In genomic region chrX:65196758-65197371, GRCh38 we compare ENCODE assay signal across 12 cellular contexts.
DNase-seq lines count a peak whose midpoint lies in the region; ATAC-seq, FAIRE-seq and TF ChIP-seq lines count a peak whose summit lies in the region.
"Had no signal": no experiment of that assay in that cellular context is flagged by ENCODE, and none has a peak within 500 bp of the region (broad histone marks: within the 10 kb centered on the region; RNA-seq: fewer than 3 reads in every experiment).

No MANE protein-coding gene starts in this region.

- in situ Hi-C loops in HepG2 (cut with HindIII; ENCODE audit: extremely low pct_ligation_motif_present, low pct_unique_long_range_greater_than_20kb): no loop called here

- 0% methylated on average over 12 of the region's 15 CpGs for WGBS in HepG2 (ENCODE audit: low lambda C conversion rate)
- WGBS in aorta, 2 donors: 6 to 12% methylated on average over 15 of the region's 15 CpGs

- H3K36me3 Mint-ChIP-seq in immature natural killer cell: no peaks in the 10 kb centered on the region

- H3K27me3 ChIP-seq in WERI-Rb-1 (ENCODE audit: insufficient read depth, low read depth, severe bottlenecking): peaks cover 37% of the 10 kb centered on the region
- no peaks in the 10 kb centered on the region for H3K27me3 ChIP-seq in HepG2 (ENCODE audit: control insufficient read depth in 1 of 2, insufficient read depth in 2 of 2, low read length in 2 of 2)
- no peaks in the 10 kb centered on the region for H3K27me3 ChIP-seq in aorta (ENCODE audit: control insufficient read depth in 1 of 2, insufficient read depth in 2 of 2, low read length in 1 of 2)

- peak overlapping the region; percentile 90 for H3K4me2 ChIP-seq in HepG2 (ENCODE audit: low read depth, low read length)

- peaks cover 15 to 51% (median 18%) of the 10 kb centered on the region in 6 donors for H3K9me3 Mint-ChIP-seq in immature natural killer cell

- CTCF ChIA-PET in HepG2 (lab: Yijun Ruan, JAX; ENCODE audit: low intra/inter-chr PET ratio, low total read pairs): no interaction called here

- TF ChIP-seq POLR2A in HepG2 (IDR thresholded peaks at IDR 0.05; ENCODE audit: insufficient read depth in 1 of 2, low read depth in 2 of 2, low read length in 2 of 2): peak in 1 of 2 experiments; percentile 29; a peak in 1 of 4 replicates

- H3K4me1 Mint-ChIP-seq in immature natural killer cell: no peaks in the 10 kb centered on the region

- peak; percentile 93 for FAIRE-seq in HepG2 (lab: Jason Lieb, UNC)
- FAIRE-seq: TTC549 had no signal

- TF ChIP-seq CTCF in 22Rv1 (IDR thresholded peaks at IDR 0.05) (peak; percentile 54), GM12865 (IDR thresholded peaks at IDR 0.05; ENCODE audit: insufficient read depth, low read depth, low read length, missing control alignments) (no peak), WERI-Rb-1 (IDR thresholded peaks at IDR 0.05; ENCODE audit: low read depth, low read length) (0 out of 2 replicates have a peak, but pooled peaks have one; percentile 3), HepG2 (CRISPR knock-in tag; IDR thresholded peaks at IDR 0.05) (peak; percentile 76)

- H4K20me1 ChIP-seq in HepG2 (ENCODE audit: insufficient read depth, low read length): no peaks in the 10 kb centered on the region

- no peak overlapping the region for H3K27ac Mint-ChIP-seq in immature natural killer cell

- BruUV-seq in HepG2 (replicated peaks; lab: Mats Ljungman, UMichigan): no TSS peak

- TF ChIP-seq RAD21 in HepG2 (CRISPR knock-in tag; IDR thresholded peaks at IDR 0.05): peak; percentile 81

- H2AFZ ChIP-seq in HepG2 (ENCODE audit: low read length): peak overlapping the region; percentile 95

- no peaks in the 10 kb centered on the region for H3K36me3 ChIP-seq in WERI-Rb-1
- H3K36me3 ChIP-seq in HepG2 (replicated peaks in 1 of 2; ENCODE audit: control insufficient read depth in 1 of 2, insufficient read depth in 2 of 2, low read length in 2 of 2): no peaks in the 10 kb centered on the region
- H3K36me3 ChIP-seq in aorta (ENCODE audit: control insufficient read depth in 1 of 2, insufficient read depth in 2 of 2, low read length in 1 of 2): no peaks in the 10 kb centered on the region
- H3K36me3 ChIP-seq: left ventricle myocardium inferior had no signal

- intact Hi-C loops in HepG2 (cut with micrococcal nuclease; ENCODE audit: unreplicated experiment) (loop anchor here (1.0 kb wide), 3 partner anchors 44 to 303 kb away; no protein-coding TSS in a partner anchor), aorta (cut with DNase I) (no loop called here)

- POLR2A ChIA-PET in HepG2 (lab: Yijun Ruan, JAX): interaction anchor here (1.6 to 3.1 kb wide), 5 partner anchors 12 to 162 kb away, joined by 3 to 17 read pairs (median 7); partner anchors contain the start of gene ZC3H12B

- no peak overlapping the region for H3K4me3 Mint-ChIP-seq in immature natural killer cell

- DNase-seq in GM12865 (ENCODE audit: low read depth) (peak; percentile 0), WERI-Rb-1 (no peak), HepG2 (ENCODE audit: low spot score) (peak; percentile 79), aorta (no peak), immature natural killer cell (no peak), KG1 (lab: John Stamatoyannopoulos, UW) (no peak)
- DNase-seq: cerebellar nuclear complex, left ventricle myocardium inferior, NCI-H1092 had no signal

- H3K4me3 ChIP-seq in GM12865 (ENCODE audit: low read depth, low read length) (no peak overlapping the region), WERI-Rb-1 (ENCODE audit: low read depth, low read length) (no peak overlapping the region), HepG2 (replicated peaks in 1 of 3; ENCODE audit: insufficient read depth in 1 of 3, low read depth in 2 of 3, low read length in 3 of 3) (peak overlapping the region; percentile 43 to 68 (median 63)), aorta (ENCODE audit: low read length in 2 of 2) (no peak overlapping the region)
- H3K4me3 ChIP-seq: left ventricle myocardium inferior had no signal

- no peaks in the 10 kb centered on the region for H3K9me3 ChIP-seq in WERI-Rb-1 (ENCODE audit: severe bottlenecking)
- H3K9me3 ChIP-seq in HepG2 (ENCODE audit: low read length): no peaks in the 10 kb centered on the region
- H3K9me3 ChIP-seq in aorta (ENCODE audit: control insufficient read depth, low read length): peaks cover 1% of the 10 kb centered on the region
- H3K9me3 ChIP-seq: left ventricle myocardium inferior had no signal

- ATAC-seq in HepG2: peak; percentile 98
- ATAC-seq in aorta (ENCODE audit: low FRiP score): no peak
- ATAC-seq in HG02840 (IDR thresholded peaks at IDR 0.05; ENCODE audit: low FRiP score, unreplicated experiment): no peak

- peak in 1 of 2 experiments; percentile 22; a peak in 1 of 4 replicates for TF ChIP-seq EP300 in HepG2 (IDR thresholded peaks at IDR 0.05; ENCODE audit: low read depth in 2 of 2, low read length in 2 of 2)
- no peak for TF ChIP-seq EP300 in HepG2 (CRISPR knock-in tag; IDR thresholded peaks at IDR 0.05; ENCODE audit: borderline replicate concordance)

- H3K9ac ChIP-seq in HepG2 (ENCODE audit: insufficient read depth, low read depth, low read length): peak overlapping the region; percentile 66

- H3K4me1 ChIP-seq in HepG2 (ENCODE audit: insufficient read depth, low read length) (peaks cover 18% of the 10 kb centered on the region), aorta (ENCODE audit: control insufficient read depth in 1 of 2, insufficient read depth in 2 of 2, low read length in 2 of 2) (no peaks in the 10 kb centered on the region)
- H3K4me1 ChIP-seq: left ventricle myocardium inferior had no signal

- no peaks in the 10 kb centered on the region for H3K79me2 ChIP-seq in HepG2 (ENCODE audit: insufficient read depth, low read length)

- H3K27ac ChIP-seq in 22Rv1: no peak overlapping the region
- H3K27ac ChIP-seq in WERI-Rb-1: no peak overlapping the region
- H3K27ac ChIP-seq in HepG2 (ENCODE audit: extremely low read length, insufficient read depth, low read length): peak overlapping the region; percentile 86
- H3K27ac ChIP-seq in aorta (ENCODE audit: low read depth in 1 of 2, low read length in 2 of 2): no peak overlapping the region
- H3K27ac ChIP-seq: left ventricle myocardium inferior had no signal

- H3K27me3 Mint-ChIP-seq in immature natural killer cell (ENCODE audit: low read depth in 3 of 3): peaks cover 0 to 9% (median 2%) of the 10 kb centered on the region in 3 donors

TF ChIP-seq in HepG2, 621 proteins besides CTCF, POLR2A, EP300 and RAD21 (continues in another document):
- no peak for TF ChIP-seq KAT7 (CRISPR knock-in tag; IDR thresholded peaks at IDR 0.05; ENCODE audit: borderline replicate concordance)
- TF ChIP-seq STAG1 (CRISPR knock-in tag; IDR thresholded peaks at IDR 0.05): peak; percentile 63
- peak; percentile 68; the same call in 1 of the 2 replicates for TF ChIP-seq CBX5 (CRISPR knock-in tag; IDR thresholded peaks at IDR 0.05; ENCODE audit: borderline replicate concordance)
- no peak for TF ChIP-seq SNRNP70 (IDR thresholded peaks at IDR 0.05; ENCODE audit: low read depth, low read length)
- TF ChIP-seq, protein P1, sequence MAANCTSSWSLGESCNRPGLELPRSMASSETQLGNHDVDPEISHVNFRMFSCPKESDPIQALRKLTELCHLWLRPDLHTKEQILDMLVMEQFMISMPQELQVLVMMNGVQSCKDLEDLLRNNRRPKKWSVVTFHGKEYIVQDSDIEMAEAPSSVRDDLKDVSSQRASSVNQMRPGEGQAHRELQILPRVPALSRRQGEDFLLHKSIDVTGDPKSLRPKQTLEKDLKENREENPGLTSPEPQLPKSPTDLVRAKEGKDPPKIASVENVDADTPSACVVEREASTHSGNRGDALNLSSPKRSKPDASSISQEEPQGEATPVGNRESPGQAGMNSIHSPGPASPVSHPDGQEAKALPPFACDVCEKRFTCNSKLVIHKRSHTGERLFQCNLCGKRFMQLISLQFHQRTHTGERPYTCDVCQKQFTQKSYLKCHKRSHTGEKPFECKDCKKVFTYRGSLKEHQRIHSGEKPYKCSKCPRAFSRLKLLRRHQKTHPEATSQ (CRISPR knock-in tag; IDR thresholded peaks at IDR 0.05; ENCODE audit: borderline replicate concordance): no peak
- no peak for TF ChIP-seq ZNF747 (CRISPR knock-in tag; IDR thresholded peaks at IDR 0.05; ENCODE audit: borderline replicate concordance)
- TF ChIP-seq ZNF850 (CRISPR knock-in tag; conservative IDR thresholded peaks at IDR 0.05): no peak
- no peak for TF ChIP-seq GFI1 (CRISPR knock-in tag; IDR thresholded peaks at IDR 0.05; ENCODE audit: borderline replicate concordance)
- TF ChIP-seq HDAC6 (IDR thresholded peaks at IDR 0.05; ENCODE audit: low read depth, low read length): no peak
- TF ChIP-seq BATF2 (CRISPR knock-in tag; IDR thresholded peaks at IDR 0.05): no peak
- TF ChIP-seq U2AF2 (IDR thresholded peaks at IDR 0.05; ENCODE audit: low read depth, low read length): no peak
- peak; percentile 42; the same call in 1 of the 2 replicates for TF ChIP-seq ZNF362 (CRISPR knock-in tag; IDR thresholded peaks at IDR 0.05; ENCODE audit: borderline replicate concordance)
- TF ChIP-seq CC2D1A (CRISPR knock-in tag; IDR thresholded peaks at IDR 0.05): no peak
- no peak for TF ChIP-seq ZNF274 (CRISPR knock-in tag; IDR thresholded peaks at IDR 0.05)
- no peak for TF ChIP-seq ZFP37 (CRISPR knock-in tag; IDR thresholded peaks at IDR 0.05; ENCODE audit: borderline replicate concordance)
- TF ChIP-seq SOX6 (IDR thresholded peaks at IDR 0.05): no peak
- TF ChIP-seq SOX6 (CRISPR knock-in tag; IDR thresholded peaks at IDR 0.05): peak; percentile 43; the same call in 1 of the 2 replicates
- no peak for TF ChIP-seq SP2 (CRISPR knock-in tag; IDR thresholded peaks at IDR 0.05)
- TF ChIP-seq TBP (CRISPR knock-in tag; IDR thresholded peaks at IDR 0.05): no peak

Comparison
In these comparisons a context has a peak if more than half of its experiments do, and no peak if none do; other contexts are left out.
1. DNase-seq: peak in GM12865 (single experiment) and HepG2 (single experiment); none in WERI-Rb-1 (single experiment), aorta (0 of 2), immature natural killer cell (0 of 3) and KG1 (single experiment).
2. H3K4me3 ChIP-seq: peak in HepG2 (3 of 3); none in GM12865 (single experiment), WERI-Rb-1 (single experiment) and aorta (0 of 2).